ENCODE assay signal across 20 cellular contexts in the genomic region with DNA sequence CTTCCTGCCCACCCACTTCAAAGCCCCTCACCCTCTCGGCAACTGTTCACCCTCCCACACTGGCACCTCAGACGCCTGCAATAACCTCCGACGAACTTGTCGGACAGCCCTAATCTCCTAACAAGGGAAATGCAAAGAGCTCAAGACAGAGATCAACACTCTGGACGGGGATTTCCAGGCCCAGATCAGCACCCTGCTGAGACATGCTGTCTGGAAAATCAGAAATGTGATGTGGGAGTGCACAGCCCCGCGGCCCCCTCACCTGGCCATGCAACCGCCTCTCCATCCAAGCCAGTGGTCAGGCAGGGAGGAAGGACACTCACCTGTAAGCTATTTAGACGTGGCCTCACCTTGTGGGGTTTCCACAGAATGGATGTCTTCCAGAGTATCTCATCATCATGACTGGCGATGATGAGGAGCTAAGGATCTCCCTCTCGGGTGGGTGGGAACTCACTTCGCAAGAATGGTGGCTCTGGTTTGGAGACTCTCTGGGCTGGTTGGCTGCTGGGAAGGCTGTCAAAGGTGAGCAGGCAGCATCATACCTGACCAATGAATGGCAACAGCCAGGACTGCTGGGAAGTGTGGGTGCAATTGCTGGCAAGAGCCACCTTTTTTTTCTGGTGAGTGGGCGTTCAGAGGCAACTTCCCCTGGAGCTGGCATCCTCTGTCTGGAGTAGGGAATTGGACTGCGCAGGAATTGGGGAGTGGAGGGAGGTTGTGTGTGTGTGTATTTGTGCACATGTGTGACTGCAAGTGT. TPM values are rescaled to one million over a fixed set of nuclear protein-coding genes. Genes with fewer than 3 reads are reported as not detected.
A peak's percentile ranks its signal among the peaks of the same experiment; 100 is the strongest.
DNase-seq lines count a peak whose midpoint lies in the region; ATAC-seq and TF ChIP-seq lines count a peak whose summit lies in the region.
"Had no signal": no experiment of that assay in that cellular context is flagged by ENCODE, and none has a peak within 500 bp of the region (broad histone marks: within the 10 kb centered on the region; RNA-seq: fewer than 3 reads in every experiment).

No MANE protein-coding gene starts in this region.

- TF ChIP-seq CTCF in HFFc6 (IDR thresholded peaks at IDR 0.05), result no peak

- H3K27me3 Mint-ChIP-seq in activated CD4-positive, alpha-beta memory T cell treated with anti-CD3 and anti-CD28 coated beads for 36 hours, result peaks cover 1% of the 10 kb centered on the region
- peaks cover 1% of the 10 kb centered on the region for H3K27me3 Mint-ChIP-seq in activated CD4-positive, alpha-beta memory T cell treated with anti-CD3 and anti-CD28 coated beads, Interleukin-2, amount 10 ng/mL, durations not matched to agents 7 days and 5 days
- peaks cover 4% of the 10 kb centered on the region for H3K27me3 Mint-ChIP-seq in HFFc6 (ENCODE audit: insufficient read depth)

- H3K36me3 ChIP-seq in esophagus (ENCODE audit: control insufficient read depth in 2 of 2, insufficient read depth in 2 of 2, low read length in 1 of 2), result no peaks in the 10 kb centered on the region
- H3K36me3 ChIP-seq: cardiac muscle cell, ovary, vagina had no signal

- CTCF ChIA-PET in activated CD4-positive, alpha-beta memory T cell treated with anti-CD3 and anti-CD28 coated beads for 36 hours (lab: Charles Lee), result interaction anchor here (0.6 kb wide), 2 partner anchors 95 to 186 kb away, joined by 3 to 4 read pairs; no protein-coding TSS in a partner anchor
- CTCF ChIA-PET in activated CD4-positive, alpha-beta memory T cell treated with anti-CD3 and anti-CD28 coated beads, Interleukin-2, amount 10 ng/mL, durations not matched to agents 7 days and 5 days (lab: Charles Lee), result no interaction called here

- peak overlapping the region; percentile 23 for H3K27ac Mint-ChIP-seq in activated CD4-positive, alpha-beta memory T cell treated with anti-CD3 and anti-CD28 coated beads for 36 hours
- H3K27ac Mint-ChIP-seq in activated CD4-positive, alpha-beta memory T cell treated with anti-CD3 and anti-CD28 coated beads, Interleukin-2, amount 10 ng/mL, durations not matched to agents 7 days and 5 days, result no peak overlapping the region
- no peak overlapping the region for H3K27ac Mint-ChIP-seq in HFFc6

- POLR2A ChIA-PET in activated CD4-positive, alpha-beta memory T cell treated with anti-CD3 and anti-CD28 coated beads for 36 hours (lab: Charles Lee), result no interaction called here
- POLR2A ChIA-PET in activated CD4-positive, alpha-beta memory T cell treated with anti-CD3 and anti-CD28 coated beads, Interleukin-2, amount 10 ng/mL, durations not matched to agents 7 days and 5 days (lab: Charles Lee), result no interaction called here

- H3K36me3 Mint-ChIP-seq in activated CD4-positive, alpha-beta memory T cell treated with anti-CD3 and anti-CD28 coated beads for 36 hours, result no peaks in the 10 kb centered on the region
- no peaks in the 10 kb centered on the region for H3K36me3 Mint-ChIP-seq in activated CD4-positive, alpha-beta memory T cell treated with anti-CD3 and anti-CD28 coated beads, Interleukin-2, amount 10 ng/mL, durations not matched to agents 7 days and 5 days (ENCODE audit: low read depth)
- no peaks in the 10 kb centered on the region for H3K36me3 Mint-ChIP-seq in HFFc6 (ENCODE audit: low read depth)

- H3K4me3 Mint-ChIP-seq in activated CD4-positive, alpha-beta memory T cell treated with anti-CD3 and anti-CD28 coated beads for 36 hours, result peak overlapping the region; percentile 15
- H3K4me3 Mint-ChIP-seq in activated CD4-positive, alpha-beta memory T cell treated with anti-CD3 and anti-CD28 coated beads, Interleukin-2, amount 10 ng/mL, durations not matched to agents 7 days and 5 days, result no peak overlapping the region
- no peak overlapping the region for H3K4me3 Mint-ChIP-seq in HFFc6

- peak; percentile 41 for DNase-seq in activated CD4-positive, alpha-beta memory T cell treated with anti-CD3 and anti-CD28 coated beads for 36 hours
- DNase-seq in activated CD4-positive, alpha-beta memory T cell treated with anti-CD3 and anti-CD28 coated beads, Interleukin-2, amount 10 ng/mL, durations not matched to agents 7 days and 5 days, result no peak
- DNase-seq in activated CD4-positive, alpha-beta T cell treated with anti-CD3 and anti-CD28 coated beads, Interleukin-2, amount 50 U/mL, for 4 hours, result peak; percentile 4 to 11
- peak; percentile 24 for DNase-seq in stimulated activated CD4-positive, alpha-beta T cell treated with anti-CD3 and anti-CD28 coated beads, Interleukin-4, amount 100 ng/mL, for 1 hour
- no peak for DNase-seq in HFFc6
- DNase-seq: effector CD4-positive, alpha-beta T cell; KG1; mucosa of descending colon; NCI-H1092; NCI-H774; ovary; stimulated activated naive CD4-positive, alpha-beta T cell treated with Interleukin-2 at 50 U/mL for 16 hours had no signal

- no peak overlapping the region for H3K4me3 ChIP-seq in esophagus (ENCODE audit: low read depth in 1 of 2, low read length in 2 of 2)
- H3K4me3 ChIP-seq: cardiac muscle cell, mucosa of descending colon, ovary, vagina had no signal

- H3K9me3 ChIP-seq in esophagus (ENCODE audit: control insufficient read depth in 2 of 2, insufficient read depth in 1 of 2, low read depth in 1 of 2, low read length in 1 of 2), result no peaks in the 10 kb centered on the region
- H3K9me3 ChIP-seq: mucosa of descending colon, ovary, vagina had no signal

- WGBS in esophagus, 2 donors, result 54% methylated on average over 15 of the region's 15 CpGs

- ATAC-seq in HG03520 (IDR thresholded peaks at IDR 0.05; ENCODE audit: unreplicated experiment), result no peak
- ATAC-seq in HG03439 (IDR thresholded peaks at IDR 0.05; ENCODE audit: unreplicated experiment), result no peak
- ATAC-seq: Panc1, SK-N-SH treated with all-trans-retinoic acid at 6 μM for 48 hours had no signal

- intact Hi-C loops in activated CD4-positive, alpha-beta memory T cell treated with anti-CD3 and anti-CD28 coated beads for 36 hours (cut with micrococcal nuclease), result loop anchor here (1.0 to 5.0 kb wide), 2 partner anchors 20 to 94 kb away; no protein-coding TSS in a partner anchor

- peaks cover 2 to 13% of the 10 kb centered on the region in 2 donors for H3K4me1 ChIP-seq in esophagus (ENCODE audit: control insufficient read depth in 2 of 2, insufficient read depth in 2 of 2, low read length in 1 of 2)

- H3K4me1 Mint-ChIP-seq in activated CD4-positive, alpha-beta memory T cell treated with anti-CD3 and anti-CD28 coated beads for 36 hours (ENCODE audit: low read depth), result peaks cover 21% of the 10 kb centered on the region
- peaks cover 3% of the 10 kb centered on the region for H3K4me1 Mint-ChIP-seq in activated CD4-positive, alpha-beta memory T cell treated with anti-CD3 and anti-CD28 coated beads, Interleukin-2, amount 10 ng/mL, durations not matched to agents 7 days and 5 days
- H3K4me1 Mint-ChIP-seq in HFFc6 (ENCODE audit: low read depth), result peaks cover 29% of the 10 kb centered on the region

- no peaks in the 10 kb centered on the region for H3K27me3 ChIP-seq in esophagus (ENCODE audit: control insufficient read depth in 1 of 2, insufficient read depth in 2 of 2, low read length in 2 of 2)
- H3K27me3 ChIP-seq: ovary, vagina had no signal

- no peaks in the 10 kb centered on the region for H3K9me3 Mint-ChIP-seq in activated CD4-positive, alpha-beta memory T cell treated with anti-CD3 and anti-CD28 coated beads for 36 hours
- no peaks in the 10 kb centered on the region for H3K9me3 Mint-ChIP-seq in activated CD4-positive, alpha-beta memory T cell treated with anti-CD3 and anti-CD28 coated beads, Interleukin-2, amount 10 ng/mL, durations not matched to agents 7 days and 5 days
- no peaks in the 10 kb centered on the region for H3K9me3 Mint-ChIP-seq in HFFc6

- peak overlapping the region; percentile 48 to 82 for H3K27ac ChIP-seq in esophagus (ENCODE audit: low read depth in 2 of 2, low read length in 1 of 2)
- H3K27ac ChIP-seq: C4-2B, cardiac muscle cell, ovary, vagina had no signal

RNA-seq across cellular contexts. Expression of gene ADTRP, which starts 28.1 kb away (rescaled TPM):
- 10 to 100 TPM; 24.1 to 26.1 TPM for total RNA-seq in activated CD4-positive, alpha-beta memory T cell treated with anti-CD3 and anti-CD28 coated beads for 36 hours
- 1 to 10 TPM; 5.5 to 6.0 TPM for total RNA-seq in activated CD4-positive, alpha-beta memory T cell treated with anti-CD3 and anti-CD28 coated beads, Interleukin-2, amount 10 ng/mL, durations not matched to agents 7 days and 5 days
- under 1 TPM; 0.31 to 0.35 TPM for polyA plus RNA-seq in esophagus
- under 1 TPM; 0.24 to 0.99 (median 0.84) TPM for total RNA-seq in HFFc6 (2021; fragmentation: NEBNext Ultra II Directional; extraction: Animal tissue kit (Norgen Biotek cat#: 25700))
- total RNA-seq: cardiac muscle cell, vagina had no signal
- polyA plus RNA-seq: cardiac muscle cell had no signal

Comparison
In these comparisons a context has a peak if more than half of its experiments do, and no peak if none do; other contexts are left out.
1. DNase-seq: peak in activated CD4-positive, alpha-beta memory T cell treated with anti-CD3 and anti-CD28 coated beads for 36 hours (single experiment), activated CD4-positive, alpha-beta T cell treated with anti-CD3 and anti-CD28 coated beads, Interleukin-2, amount 50 U/mL, for 4 hours (2 of 2) and stimulated activated CD4-positive, alpha-beta T cell treated with anti-CD3 and anti-CD28 coated beads, Interleukin-4, amount 100 ng/mL, for 1 hour (single experiment); none in activated CD4-positive, alpha-beta memory T cell treated with anti-CD3 and anti-CD28 coated beads, Interleukin-2, amount 10 ng/mL, durations not matched to agents 7 days and 5 days (single experiment) and HFFc6 (single experiment).